ENCODE assay signal across 12 cellular contexts in the genomic region with DNA sequence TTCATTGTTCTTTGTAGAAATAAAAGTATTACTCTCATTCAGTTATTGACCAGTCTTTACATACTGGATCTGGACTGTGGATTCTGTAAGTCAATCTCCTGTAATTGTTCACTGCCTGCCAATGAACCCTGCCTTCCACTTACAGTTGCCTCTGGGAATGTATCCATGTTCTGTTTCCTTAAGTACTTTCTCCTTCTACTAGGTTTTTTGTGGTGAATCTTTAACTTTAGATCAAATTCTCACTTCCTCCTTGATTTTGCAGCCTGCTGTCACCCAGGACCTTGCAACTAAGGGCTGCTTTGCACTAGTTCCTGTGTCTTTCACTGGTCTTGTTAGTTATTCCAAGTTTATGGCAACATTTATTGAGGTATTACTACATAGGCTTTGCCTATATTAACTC. TPM values are rescaled to one million over a fixed set of nuclear protein-coding genes. Genes with fewer than 3 reads are reported as not detected.
DNase-seq lines count a peak whose midpoint lies in the region; ATAC-seq and TF ChIP-seq lines count a peak whose summit lies in the region.
"Had no signal": no experiment of that assay in that cellular context is flagged by ENCODE, and none has a peak within 500 bp of the region (broad histone marks: within the 10 kb centered on the region; RNA-seq: fewer than 3 reads in every experiment).

No MANE protein-coding gene starts in this region.

- no peak overlapping the region for H3K4me3 ChIP-seq in ascending aorta

- H3K27ac Mint-ChIP-seq in activated CD4-positive, alpha-beta memory T cell treated with anti-CD3 and anti-CD28 coated beads, Interleukin-2, amount 10 ng/mL, durations not matched to agents 7 days and 5 days, result no peak overlapping the region

- intact Hi-C loops in ascending aorta (cut with DNase I), result no loop called here

- H3K4me3 Mint-ChIP-seq in activated CD4-positive, alpha-beta memory T cell treated with anti-CD3 and anti-CD28 coated beads, Interleukin-2, amount 10 ng/mL, durations not matched to agents 7 days and 5 days, result no peak overlapping the region

- H3K27ac ChIP-seq in ascending aorta, result no peak overlapping the region
- H3K27ac ChIP-seq: VCaP had no signal

- ATAC-seq in GM18508 (IDR thresholded peaks at IDR 0.05; ENCODE audit: insufficient read depth, unreplicated experiment) (peak; percentile 51), GM21381 (IDR thresholded peaks at IDR 0.05; ENCODE audit: unreplicated experiment) (peak; percentile 90), HG03039 (IDR thresholded peaks at IDR 0.05; ENCODE audit: unreplicated experiment) (peak; percentile 58)

- POLR2A ChIA-PET in activated CD4-positive, alpha-beta memory T cell treated with anti-CD3 and anti-CD28 coated beads, Interleukin-2, amount 10 ng/mL, durations not matched to agents 7 days and 5 days (lab: Charles Lee), result interaction anchor here (1.0 kb wide), 1 partner anchor 28 kb away, joined by 4 read pairs; no protein-coding TSS in a partner anchor

- H3K36me3 Mint-ChIP-seq in activated CD4-positive, alpha-beta memory T cell treated with anti-CD3 and anti-CD28 coated beads, Interleukin-2, amount 10 ng/mL, durations not matched to agents 7 days and 5 days (ENCODE audit: low read depth), result no peaks in the 10 kb centered on the region

- no peaks in the 10 kb centered on the region for H3K9me3 Mint-ChIP-seq in activated CD4-positive, alpha-beta memory T cell treated with anti-CD3 and anti-CD28 coated beads, Interleukin-2, amount 10 ng/mL, durations not matched to agents 7 days and 5 days

- H3K4me1 Mint-ChIP-seq in activated CD4-positive, alpha-beta memory T cell treated with anti-CD3 and anti-CD28 coated beads, Interleukin-2, amount 10 ng/mL, durations not matched to agents 7 days and 5 days, result no peaks in the 10 kb centered on the region

- CTCF ChIA-PET in activated CD4-positive, alpha-beta memory T cell treated with anti-CD3 and anti-CD28 coated beads, Interleukin-2, amount 10 ng/mL, durations not matched to agents 7 days and 5 days (lab: Charles Lee), result no interaction called here

- no peaks in the 10 kb centered on the region for H3K36me3 ChIP-seq in ascending aorta

- no peak for TF ChIP-seq CTCF in ascending aorta (IDR thresholded peaks at IDR 0.05)

- no peaks in the 10 kb centered on the region for H3K9me3 ChIP-seq in ascending aorta

- no peaks in the 10 kb centered on the region for H3K27me3 ChIP-seq in ascending aorta

- peaks cover 17% of the 10 kb centered on the region for H3K27me3 Mint-ChIP-seq in activated CD4-positive, alpha-beta memory T cell treated with anti-CD3 and anti-CD28 coated beads, Interleukin-2, amount 10 ng/mL, durations not matched to agents 7 days and 5 days

- DNase-seq in NOMO-1 (lab: John Stamatoyannopoulos, UW; ENCODE audit: unreplicated experiment in 2 of 2) (peak; percentile 45 to 76), NCI-H345 treated with DMSO at 0.1 percent for 48 hours (lab: John Stamatoyannopoulos, UW; ENCODE audit: unreplicated experiment) (no peak), HPDE6-E6E7 (ENCODE audit: extremely low spot score) (no peak), ascending aorta (ENCODE audit: low spot score in 2 of 2) (no peak)
- no peak for DNase-seq in activated CD4-positive, alpha-beta memory T cell treated with anti-CD3 and anti-CD28 coated beads, Interleukin-2, amount 10 ng/mL, durations not matched to agents 7 days and 5 days
- DNase-seq: activated gamma-delta T cell; NCI-H1092; stimulated activated CD4-positive, alpha-beta T cell treated with anti-CD3 and anti-CD28 coated beads, Interleukin-1b, Interleukin-23, amount 100 ng/mL, for 48 hours had no signal

- no peaks in the 10 kb centered on the region for H3K4me1 ChIP-seq in ascending aorta

RNA-seq across cellular contexts. Expression of gene ANKRD13C, which starts 28.2 kb away (rescaled TPM):
- total RNA-seq in activated CD4-positive, alpha-beta memory T cell treated with anti-CD3 and anti-CD28 coated beads, Interleukin-2, amount 10 ng/mL, durations not matched to agents 7 days and 5 days, result 10 to 100 TPM; 24.1 to 24.9 TPM
- total RNA-seq in ascending aorta, result 30.2 TPM

RNA-seq across cellular contexts. Expression of gene CTH, which starts 28.4 kb away (rescaled TPM):
- 10 to 100 TPM; 14.6 to 16.6 TPM for total RNA-seq in activated CD4-positive, alpha-beta memory T cell treated with anti-CD3 and anti-CD28 coated beads, Interleukin-2, amount 10 ng/mL, durations not matched to agents 7 days and 5 days
- 4.3 TPM for total RNA-seq in ascending aorta

Comparison
In these comparisons a context has a peak if more than half of its experiments do, and no peak if none do; other contexts are left out.
1. DNase-seq: peak in NOMO-1 (2 of 2); none in activated CD4-positive, alpha-beta memory T cell treated with anti-CD3 and anti-CD28 coated beads, Interleukin-2, amount 10 ng/mL, durations not matched to agents 7 days and 5 days (single experiment), NCI-H345 treated with DMSO at 0.1 percent for 48 hours (single experiment), HPDE6-E6E7 (single experiment) and ascending aorta (0 of 2).
2. Peak in every context shown above with its lines, with median percentiles within 50 percentile points of each other: ATAC-seq.